In the genomic region with DNA sequence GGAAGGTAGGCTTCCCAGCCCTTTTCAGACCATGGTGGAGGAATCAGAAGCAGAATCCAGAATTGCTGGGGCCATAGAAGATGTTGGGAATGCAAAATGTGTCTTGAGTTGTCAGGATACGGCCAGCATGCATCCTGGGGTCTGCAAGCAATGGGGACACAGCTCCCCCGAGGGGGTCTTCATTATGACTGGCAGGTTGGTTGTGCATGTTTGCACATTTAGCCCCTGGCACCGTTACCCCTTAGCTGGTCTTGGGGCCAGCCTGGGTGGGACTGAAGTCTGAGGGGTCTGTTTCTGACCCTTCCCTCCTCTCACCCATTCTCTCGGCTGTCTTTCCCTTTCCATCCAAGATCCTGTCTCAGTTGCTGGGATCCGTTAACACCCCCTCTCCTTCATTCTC, we compare ENCODE assay signal across 31 cellular contexts.
"Had no signal": no experiment of that assay in that cellular context is flagged by ENCODE, and none has a peak within 500 bp of the region (broad histone marks: within the 10 kb centered on the region; RNA-seq: fewer than 3 reads in every experiment).

No MANE protein-coding gene starts in this region.

- H3K36me3 Mint-ChIP-seq: brain had no signal

- H3K36me3 ChIP-seq: SJSA1 had no signal

- H3K4me3 ChIP-seq: SJSA1 had no signal

- ATAC-seq: activated CD4-positive, CD25-positive, alpha-beta regulatory T cell treated with anti-CD3 and anti-CD28 coated beads, Interleukin-2, amount 50 U/mL, for 24 hours; activated CD8-positive, alpha-beta memory T cell treated with anti-CD3 and anti-CD28 coated beads, Interleukin-2, amount 10 ng/mL, durations not matched to agents 7 days and 5 days; activated naive CD8-positive, alpha-beta T cell treated with anti-CD3 and anti-CD28 coated beads, Interleukin-2, amount 50 U/mL, for 24 hours; Panc1 had no signal

- H3K27ac Mint-ChIP-seq: activated CD8-positive, alpha-beta memory T cell treated with anti-CD3 and anti-CD28 coated beads, Interleukin-2, amount 10 ng/mL, durations not matched to agents 7 days and 5 days; activated naive CD4-positive, alpha-beta T cell treated with anti-CD3 and anti-CD28 coated beads, Interleukin-2, amount 50 U/mL, for 24 hours; activated naive CD8-positive, alpha-beta T cell treated with anti-CD3 and anti-CD28 coated beads, Interleukin-2, amount 50 U/mL, for 24 hours; brain; IgD-negative memory B cell; T-helper 1 cell treated with Interleukin-12 subunit alpha and Interleukin-12 subunit beta and Interleukin-4 antibody, amounts not matched to agents 30 μg/mL and 1 μg/mL, for 36 hours; T-helper 2 cell treated with Interferon-gamma antibody and Interleukin-4, amounts not matched to agents 5 μg/mL and 100 μg/mL, for 36 hours had no signal

- DNase-seq: activated CD4-positive, alpha-beta T cell treated with anti-CD3 and anti-CD28 coated beads for 4 hours; activated CD4-positive, alpha-beta T cell treated with anti-CD3 and anti-CD28 coated beads, Interleukin-2, amount 50 U/mL, for 48 hours; activated CD8-positive, alpha-beta memory T cell treated with anti-CD3 and anti-CD28 coated beads for 24 hours; activated CD8-positive, alpha-beta memory T cell treated with anti-CD3 and anti-CD28 coated beads, Interleukin-2, amount 10 ng/mL, durations not matched to agents 7 days and 5 days; activated CD8-positive, alpha-beta memory T cell treated with anti-CD3 and anti-CD28 coated beads, Interleukin-2, amount 50 U/mL, for 48 hours; activated gamma-delta T cell; activated naive CD4-positive, alpha-beta T cell treated with Interleukin-2 at 50 U/mL for 16 hours; activated naive CD8-positive, alpha-beta T cell treated with anti-CD3 and anti-CD28 coated beads, Interleukin-2, amount 50 U/mL, for 24 hours; activated T-cell treated with anti-CD3 and anti-CD28 coated beads, Interleukin-2, amount 50 U/mL, for 48 hours; anterior cingulate cortex; caudate nucleus; cerebellar nuclear complex; Karpas-422; KBM-7; NCI-H1048; NCI-H1105 treated with DMSO at 0.1 percent for 48 hours; NCI-H1436; NCI-H1694 treated with DMSO at 0.1 percent for 48 hours; NCI-H2029; NCI-H345; NCI-H524 treated with DMSO at 0.1 percent for 48 hours; SHP77 treated with DMSO at 0.1 percent for 48 hours; SK-N-SH had no signal

- H3K9ac ChIP-seq: SK-N-SH had no signal

- H3K4me3 Mint-ChIP-seq: activated CD8-positive, alpha-beta memory T cell treated with anti-CD3 and anti-CD28 coated beads, Interleukin-2, amount 10 ng/mL, durations not matched to agents 7 days and 5 days; activated naive CD4-positive, alpha-beta T cell treated with anti-CD3 and anti-CD28 coated beads, Interleukin-2, amount 50 U/mL, for 24 hours; activated naive CD8-positive, alpha-beta T cell treated with anti-CD3 and anti-CD28 coated beads, Interleukin-2, amount 50 U/mL, for 24 hours; brain; IgD-negative memory B cell; T-helper 1 cell treated with Interleukin-12 subunit alpha and Interleukin-12 subunit beta and Interleukin-4 antibody, amounts not matched to agents 30 μg/mL and 1 μg/mL, for 36 hours; T-helper 2 cell treated with Interferon-gamma antibody and Interleukin-4, amounts not matched to agents 5 μg/mL and 100 μg/mL, for 36 hours had no signal

- H3K27me3 Mint-ChIP-seq: activated CD8-positive, alpha-beta memory T cell treated with anti-CD3 and anti-CD28 coated beads, Interleukin-2, amount 10 ng/mL, durations not matched to agents 7 days and 5 days; activated naive CD4-positive, alpha-beta T cell treated with anti-CD3 and anti-CD28 coated beads, Interleukin-2, amount 50 U/mL, for 24 hours; activated naive CD8-positive, alpha-beta T cell treated with anti-CD3 and anti-CD28 coated beads, Interleukin-2, amount 50 U/mL, for 24 hours; IgD-negative memory B cell had no signal

- H3K27ac ChIP-seq: SJSA1 had no signal

- H3K27me3 ChIP-seq: SJSA1 had no signal

- H3K9me3 ChIP-seq: SJSA1 had no signal

- H3K4me2 ChIP-seq: SK-N-SH had no signal
